In the genomic region with DNA sequence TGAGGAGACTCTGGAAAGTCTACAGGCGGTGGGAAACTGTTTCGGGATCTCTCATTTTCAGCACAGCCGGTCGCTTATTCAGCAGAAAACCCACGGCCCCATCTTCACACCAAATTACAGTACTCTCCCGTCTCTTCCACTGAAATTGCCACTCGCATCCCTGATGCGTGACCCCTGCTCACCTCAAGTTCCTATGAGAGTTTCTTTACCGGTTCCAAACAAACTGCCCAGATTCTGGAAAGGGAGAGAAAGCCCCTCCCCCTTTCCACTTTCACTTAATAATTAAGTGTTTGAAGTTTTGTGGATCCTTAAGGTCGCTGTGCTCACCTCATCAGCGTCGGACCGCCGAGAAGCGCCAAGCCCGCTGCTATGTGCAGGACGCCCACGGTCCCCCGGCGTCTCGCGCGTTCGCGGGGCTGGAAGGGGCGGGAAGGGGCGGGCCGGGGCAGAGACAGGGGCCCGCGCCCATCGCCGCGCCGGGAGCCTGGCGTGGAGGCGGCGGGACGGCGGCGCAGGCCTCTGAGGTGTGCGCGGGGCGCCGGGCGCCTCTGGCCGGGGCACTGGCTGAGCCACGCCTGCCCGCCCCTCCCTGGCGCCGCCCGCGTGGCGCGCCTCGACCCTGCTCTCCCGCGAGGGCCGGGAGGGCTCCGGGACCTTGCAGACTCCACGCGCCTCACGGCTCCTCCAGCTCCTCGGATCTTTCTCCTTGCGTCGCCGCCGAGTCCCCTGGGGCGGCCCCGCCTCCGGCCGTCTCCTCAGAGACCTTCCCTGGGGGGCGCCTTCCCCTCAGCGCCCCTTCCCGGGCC, we compare ENCODE assay signal across 8 cellular contexts. TPM values are rescaled to one million over a fixed set of nuclear protein-coding genes. Genes with fewer than 3 reads are reported as not detected.
DNase-seq lines count a peak whose midpoint lies in the region; ATAC-seq, FAIRE-seq and TF ChIP-seq lines count a peak whose summit lies in the region.

Gene GPR156, minus strand, starts transcription at position 521 of the 806 bp plus-strand sequence. CDS start 41,124 bp downstream, outside the sequence.

- no peaks in the 10 kb centered on the region for H3K9me2 ChIP-seq in Karpas-422 (replicated peaks; ENCODE audit: insufficient read depth, low read length)

- no peak for DNase-seq in activated naive CD4-positive, alpha-beta T cell treated with Interleukin-2 at 50 U/mL for 16 hours
- peak in 3 of 4 experiments; percentile 7 to 25 (median 10) for DNase-seq in K562 (ENCODE audit: extremely low read depth in 1 of 4, low spot score in 3 of 4)
- peak; percentile 34 for DNase-seq in kidney tubule cell (ENCODE audit: low spot score)
- peak in 1 of 2 donors; percentile 8 for DNase-seq in thyroid gland
- no peak for DNase-seq in Karpas-422
- no peak for DNase-seq in stimulated activated CD4-positive, alpha-beta T cell treated with anti-CD3 and anti-CD28 coated beads, Interleukin-4, amount 100 ng/mL, for 4 hours

- H2AFZ ChIP-seq in K562 (ENCODE audit: low read depth, low read length) (no peak within 1 kb of the TSS), Karpas-422 (ENCODE audit: low read length) (no peak within 1 kb of the TSS)

- H3K4me3 Mint-ChIP-seq in activated naive CD4-positive, alpha-beta T cell treated with anti-CD3 and anti-CD28 coated beads, Interleukin-2, amount 50 U/mL, for 24 hours, result peak within 1 kb of the TSS; percentile 12

- H3K27ac Mint-ChIP-seq in activated naive CD4-positive, alpha-beta T cell treated with anti-CD3 and anti-CD28 coated beads, Interleukin-2, amount 50 U/mL, for 24 hours, result no peak within 1 kb of the TSS

- no TSS peak for BruUV-seq in K562 (replicated peaks; lab: Mats Ljungman, UMichigan)

- no peaks in the 10 kb centered on the region for H3K36me3 ChIP-seq in K562 (ENCODE audit: control insufficient read depth, insufficient read depth, low read length)
- no peaks in the 10 kb centered on the region for H3K36me3 ChIP-seq in thyroid gland
- H3K36me3 ChIP-seq in Karpas-422 (ENCODE audit: insufficient read depth, low read length), result no peaks in the 10 kb centered on the region

- H3K9me1 ChIP-seq in K562 (ENCODE audit: control insufficient read depth, insufficient read depth, low read length), result no peaks in the 10 kb centered on the region

- peaks cover 3% of the 10 kb centered on the region for H3K4me1 Mint-ChIP-seq in activated naive CD4-positive, alpha-beta T cell treated with anti-CD3 and anti-CD28 coated beads, Interleukin-2, amount 50 U/mL, for 24 hours

- peaks cover 0 to 8% of the 10 kb centered on the region in 2 experiments; a peak in 2 of 5 replicates for H3K4me1 ChIP-seq in K562 (replicated peaks in 1 of 2; ENCODE audit: control insufficient read depth in 2 of 2, insufficient read depth in 2 of 2, low read length in 2 of 2)
- H3K4me1 ChIP-seq in thyroid gland, result peaks cover 3 to 4% of the 10 kb centered on the region in 2 donors
- H3K4me1 ChIP-seq in Karpas-422 (ENCODE audit: low read length), result no peaks in the 10 kb centered on the region

- WGBS in K562 (ENCODE audit: insufficient coverage, low coverage, missing lambda C conversion rate), result 5% methylated on average over 16 of the region's 74 CpGs
- WGBS in thyroid gland, 2 donors, result 9 to 21% methylated on average over 16 to 45 of the region's 74 CpGs

- ATAC-seq in K562 (peak; percentile 81), GM18909 (IDR thresholded peaks at IDR 0.05; ENCODE audit: poor library complexity, unreplicated experiment) (no peak)

- TF ChIP-seq EP300 in K562 (IDR thresholded peaks at IDR 0.05; ENCODE audit: low read length), result no peak

- in situ Hi-C loops in K562 (cut with MboI), result no loop called here

- no peaks in the 10 kb centered on the region for H3K36me3 Mint-ChIP-seq in activated naive CD4-positive, alpha-beta T cell treated with anti-CD3 and anti-CD28 coated beads, Interleukin-2, amount 50 U/mL, for 24 hours

- H3K4me3 ChIP-seq in K562 (peak within 1 kb of the TSS; percentile 29), thyroid gland (replicated peaks in 1 of 3) (peak within 1 kb of the TSS in 2 of 3 donors; percentile 18 to 31), Karpas-422 (ENCODE audit: low read length) (no peak within 1 kb of the TSS)

- CTCF ChIA-PET in K562 (lab: Yijun Ruan, JAX; ENCODE audit: low intra/inter-chr PET ratio), result no interaction called here

- H4K20me1 ChIP-seq in K562 (replicated peaks; ENCODE audit: control insufficient read depth, insufficient read depth, low read length) (no peaks in the 10 kb centered on the region), Karpas-422 (ENCODE audit: insufficient read depth, low read depth, low read length) (no peaks in the 10 kb centered on the region)

- TF ChIP-seq RAD21 in K562 (CRISPR knock-in tag; conservative IDR thresholded peaks at IDR 0.05 in 1 of 2, IDR thresholded peaks at IDR 0.05 in 1 of 2), result no peak

- H3K27ac ChIP-seq in K562 (ENCODE audit: extremely low read depth, low read depth, low read length) (no peak within 1 kb of the TSS), thyroid gland (no peak within 1 kb of the TSS), Karpas-422 (ENCODE audit: low read length) (no peak within 1 kb of the TSS)

- no peaks in the 10 kb centered on the region for H3K9me3 Mint-ChIP-seq in activated naive CD4-positive, alpha-beta T cell treated with anti-CD3 and anti-CD28 coated beads, Interleukin-2, amount 50 U/mL, for 24 hours

- H3K79me2 ChIP-seq in K562 (ENCODE audit: control insufficient read depth, insufficient read depth, low read length) (no peaks in the 10 kb centered on the region), Karpas-422 (ENCODE audit: low read length) (no peaks in the 10 kb centered on the region)

- POLR2A ChIA-PET in K562 (lab: Yijun Ruan, JAX), result no interaction called here

- peaks cover 42% of the 10 kb centered on the region for H3K27me3 Mint-ChIP-seq in activated naive CD4-positive, alpha-beta T cell treated with anti-CD3 and anti-CD28 coated beads, Interleukin-2, amount 50 U/mL, for 24 hours

- TF ChIP-seq POLR2A in K562 (conservative IDR thresholded peaks at IDR 0.05) (no peak), thyroid gland (IDR thresholded peaks at IDR 0.05) (no peak)

- intact Hi-C loops in K562 (cut with micrococcal nuclease), result no loop called here
- intact Hi-C loops in thyroid gland (cut with DNase I), result no loop called here

- H3K4me2 ChIP-seq in K562 (ENCODE audit: insufficient read depth, low read length) (no peak within 1 kb of the TSS), Karpas-422 (ENCODE audit: low read depth, low read length, poor library complexity, severe bottlenecking) (no peak within 1 kb of the TSS)

- H3K9ac ChIP-seq in K562 (ENCODE audit: insufficient read depth in 1 of 2, low read depth in 2 of 2, low read length in 2 of 2) (no peak within 1 kb of the TSS), Karpas-422 (ENCODE audit: low read length) (no peak within 1 kb of the TSS)

- H3K27me3 ChIP-seq in K562 (ENCODE audit: control insufficient read depth in 2 of 2, insufficient read depth in 2 of 2, low read length in 2 of 2) (peaks cover 16 to 27% of the 10 kb centered on the region in 2 experiments; a peak in 4 of 5 replicates), thyroid gland (no peaks in the 10 kb centered on the region), Karpas-422 (ENCODE audit: low read length) (no peaks in the 10 kb centered on the region)

- no peak for FAIRE-seq in K562 (lab: Jason Lieb, UNC)

- no peaks in the 10 kb centered on the region for H3K9me3 ChIP-seq in K562 (replicated peaks; ENCODE audit: control insufficient read depth, insufficient read depth, low read depth, low read length)
- no peaks in the 10 kb centered on the region for H3K9me3 ChIP-seq in thyroid gland
- H3K9me3 ChIP-seq in Karpas-422 (ENCODE audit: low read length), result no peaks in the 10 kb centered on the region

- no peak for TF ChIP-seq CTCF in K562 (IDR thresholded peaks at IDR 0.05 in 2 of 3, conservative IDR thresholded peaks at IDR 0.05 in 1 of 3; ENCODE audit: insufficient read depth in 2 of 3, low read depth in 1 of 3, low read length in 3 of 3)
- TF ChIP-seq CTCF in thyroid gland (IDR thresholded peaks at IDR 0.05), result no peak

TF ChIP-seq in K562, 482 proteins besides CTCF, POLR2A, EP300 and RAD21 (continues in another document):
- no peak for TF ChIP-seq ZNF77 (CRISPR knock-in tag; IDR thresholded peaks at IDR 0.05)
- no peak for TF ChIP-seq ZNF263 (CRISPR knock-in tag; IDR thresholded peaks at IDR 0.05; ENCODE audit: borderline replicate concordance)
- TF ChIP-seq, protein P1, sequence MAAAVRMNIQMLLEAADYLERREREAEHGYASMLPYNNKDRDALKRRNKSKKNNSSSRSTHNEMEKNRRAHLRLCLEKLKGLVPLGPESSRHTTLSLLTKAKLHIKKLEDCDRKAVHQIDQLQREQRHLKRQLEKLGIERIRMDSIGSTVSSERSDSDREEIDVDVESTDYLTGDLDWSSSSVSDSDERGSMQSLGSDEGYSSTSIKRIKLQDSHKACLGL (CRISPR knock-in tag; IDR thresholded peaks at IDR 0.05; ENCODE audit: borderline replicate concordance, poor library complexity, severe bottlenecking), result no peak

RNA-seq across cellular contexts. Expression of gene GPR156, which starts in this region (rescaled TPM):
- 0.88 TPM in 1 of 2 replicates, not detected in the other for total RNA-seq in K562 (2011; cell fraction: chromatin; rRNA removed; ENCODE audit: low replicate concordance)
- total RNA-seq in K562 (2011; cell fraction: nucleolus; rRNA removed), result 0.13 and 0.33 TPM in 2 replicates
- not detected in 2 replicates for total RNA-seq in K562 (2011; cell fraction: nucleoplasm; rRNA removed)
- 0.08 TPM in 1 of 2 replicates, not detected in the other for total RNA-seq in K562 (2014; rRNA removed)
- 0.03 and 0.07 TPM in 2 replicates for total RNA-seq in K562 (2014; rRNA removed; fragmentation: Illumina TruSeq; extraction: Trizol)
- total RNA-seq in K562 (2015; rRNA removed; fragmentation: Illumina TruSeq; extraction: Trizol), result 0.04 and 0.14 TPM in 2 replicates
- 0.09 and 0.11 TPM in 2 replicates for total RNA-seq in K562 (2021)
- polyA plus RNA-seq in K562 (2011; rRNA removed), result 0.13 TPM in 1 of 2 replicates, not detected in the other
- 0.04 TPM in 1 of 2 replicates, not detected in the other for polyA plus RNA-seq in K562 (2011; cell fraction: cytosol; rRNA removed)
- polyA plus RNA-seq in K562 (2011; cell fraction: nucleus; rRNA removed), result 0.07 and 0.14 TPM in 2 replicates
- 0.08 TPM in 1 of 2 replicates, not detected in the other for polyA plus RNA-seq in K562 (2012)
- polyA plus RNA-seq in K562 (2014; fragmentation: Illumina TruSeq; extraction: Trizol), result 0.08 TPM in 1 of 2 replicates, not detected in the other
- polyA plus RNA-seq in K562 (2014; fragmentation: Nextera tagmentation; extraction: Ambion mirVana), result not detected
- polyA plus RNA-seq in K562 (2014; rRNA removed), result 0.22 TPM in 1 of 2 replicates, not detected in the other
- polyA minus RNA-seq in K562 (2011; rRNA and poly(A)+ RNA removed), result not detected in 2 replicates
- not detected in 2 replicates for polyA minus RNA-seq in K562 (2011; cell fraction: cytosol; rRNA and poly(A)+ RNA removed)
- polyA minus RNA-seq in K562 (2011; cell fraction: nucleus; rRNA and poly(A)+ RNA removed), result 0.11 TPM in 1 of 2 replicates, not detected in the other
- not detected for total RNA-seq in thyroid gland
- total RNA-seq in Karpas-422 (2014; rRNA removed; shearing (Covaris generic); ENCODE audit: low replicate concordance), result not detected in 2 replicates

Comparison
In these comparisons a context has a peak if more than half of its experiments do, and no peak if none do; other contexts are left out.
1. Peak in DNase-seq, ATAC-seq and H3K4me3 ChIP-seq in K562; RNA of the gene not detected or under 1 TPM.